In genomic region chr1:155610257-155610647, GRCh38 we compare ENCODE assay signal across 7 cellular contexts. TPM values are rescaled to one million over a fixed set of nuclear protein-coding genes. Genes with fewer than 3 reads are reported as not detected.
DNase-seq lines count a peak whose midpoint lies in the region; ATAC-seq, FAIRE-seq and TF ChIP-seq lines count a peak whose summit lies in the region.
"Not testable (repeated sequence)": the region's sequence is repeated elsewhere in the genome, so short reads cannot be mapped to it uniquely, and the experiment has no call there.

No MANE protein-coding gene starts in this region.

- H3K9me2 ChIP-seq in OCI-LY1 (ENCODE audit: low read depth, low read length): not testable (repeated sequence)

- TF ChIP-seq RAD21 in HepG2 (CRISPR knock-in tag; IDR thresholded peaks at IDR 0.05): not testable (repeated sequence)

- not testable (repeated sequence) for DNase-seq in GM12892 (ENCODE audit: insufficient read length); activated naive CD4-positive, alpha-beta T cell treated with anti-CD3 and anti-CD28 coated beads for 36 hours; epithelial cell of proximal tubule (ENCODE audit: low read depth); HepG2 (ENCODE audit: low spot score); prostate gland (ENCODE audit: low spot score)

- not testable (repeated sequence) for H3K9ac ChIP-seq in OCI-LY1 (ENCODE audit: low read length)
- peak overlapping the region; percentile 54; the same call in 1 of the 2 replicates for H3K9ac ChIP-seq in HepG2 (ENCODE audit: insufficient read depth, low read depth, low read length)

- H3K27ac ChIP-seq in OCI-LY1 (ENCODE audit: low read depth, low read length, poor library complexity, severe bottlenecking); HepG2 (ENCODE audit: extremely low read length, insufficient read depth, low read length); prostate gland: not testable (repeated sequence)

- not testable (repeated sequence) for H3K9me3 Mint-ChIP-seq in activated naive CD4-positive, alpha-beta T cell treated with anti-CD3 and anti-CD28 coated beads for 36 hours

- CTCF ChIA-PET in activated naive CD4-positive, alpha-beta T cell treated with anti-CD3 and anti-CD28 coated beads for 36 hours (lab: Charles Lee): interaction anchor here (1.0 kb wide), 2 partner anchors 10 to 360 kb away, joined by 3 to 4 read pairs; no protein-coding TSS in a partner anchor
- CTCF ChIA-PET in HepG2 (lab: Yijun Ruan, JAX; ENCODE audit: low intra/inter-chr PET ratio, low total read pairs): not testable (repeated sequence)

- WGBS in HepG2 (ENCODE audit: low lambda C conversion rate): no CpG with 5 or more reads among the region's 33 CpGs
- 0% methylated on average over 2 of the region's 33 CpGs for WGBS in prostate gland

- H3K36me3 ChIP-seq in OCI-LY1 (ENCODE audit: insufficient read depth, low read length): peaks cover 14% of the 10 kb centered on the region; the same call in 1 of the 2 replicates
- peaks cover 0 to 10% of the 10 kb centered on the region in 2 experiments; a peak in 2 of 5 replicates for H3K36me3 ChIP-seq in HepG2 (replicated peaks in 1 of 2; ENCODE audit: control insufficient read depth in 1 of 2, insufficient read depth in 2 of 2, low read length in 2 of 2)
- not testable (repeated sequence) for H3K36me3 ChIP-seq in prostate gland

- H3K36me3 Mint-ChIP-seq in activated naive CD4-positive, alpha-beta T cell treated with anti-CD3 and anti-CD28 coated beads for 36 hours (ENCODE audit: low read depth): peaks cover 12% of the 10 kb centered on the region

- not testable (repeated sequence) for H3K79me2 ChIP-seq in OCI-LY1 (ENCODE audit: insufficient read depth, low read length); HepG2 (ENCODE audit: insufficient read depth, low read length)

- ATAC-seq in HG02642 (IDR thresholded peaks at IDR 0.05; ENCODE audit: poor library complexity, unreplicated experiment) (peak; percentile 29), HepG2 (peak; percentile 63)

- H3K4me1 ChIP-seq in OCI-LY1 (ENCODE audit: insufficient read depth, low read length, severe bottlenecking); HepG2 (ENCODE audit: insufficient read depth, low read length); prostate gland (replicated peaks): not testable (repeated sequence)

- TF ChIP-seq EP300 in HepG2 (IDR thresholded peaks at IDR 0.05; ENCODE audit: low read depth in 2 of 2, low read length in 2 of 2); HepG2 (CRISPR knock-in tag; IDR thresholded peaks at IDR 0.05; ENCODE audit: borderline replicate concordance): not testable (repeated sequence)

- not testable (repeated sequence) for H3K27me3 Mint-ChIP-seq in activated naive CD4-positive, alpha-beta T cell treated with anti-CD3 and anti-CD28 coated beads for 36 hours (ENCODE audit: low read depth)

- in situ Hi-C loops in HepG2 (cut with HindIII; ENCODE audit: extremely low pct_ligation_motif_present, low pct_unique_long_range_greater_than_20kb): not testable (repeated sequence)

- BruUV-seq in HepG2 (replicated peaks; lab: Mats Ljungman, UMichigan): not testable (repeated sequence)

- not testable (repeated sequence) for H3K9me3 ChIP-seq in OCI-LY1 (ENCODE audit: low read length); HepG2 (ENCODE audit: low read length); prostate gland

- H3K27me3 ChIP-seq in OCI-LY1 (ENCODE audit: insufficient read depth, low read length); HepG2 (ENCODE audit: control insufficient read depth in 1 of 2, insufficient read depth in 2 of 2, low read length in 2 of 2); prostate gland (replicated peaks; ENCODE audit: insufficient read depth): not testable (repeated sequence)

- not testable (repeated sequence) for H2AFZ ChIP-seq in OCI-LY1 (ENCODE audit: low read length); HepG2 (ENCODE audit: low read length)

- H3F3A ChIP-seq in OCI-LY1 (ENCODE audit: insufficient read depth, low read length): not testable (repeated sequence)

- TF ChIP-seq POLR2A in GM12892 (IDR thresholded peaks at IDR 0.05; ENCODE audit: low read depth, low read length); HepG2 (IDR thresholded peaks at IDR 0.05; ENCODE audit: insufficient read depth in 1 of 2, low read depth in 2 of 2, low read length in 2 of 2); prostate gland (IDR thresholded peaks at IDR 0.05): not testable (repeated sequence)

- FAIRE-seq in GM12892 (lab: Jason Lieb, UNC) (peak; percentile 9), HepG2 (lab: Jason Lieb, UNC) (peak; percentile 30)

- intact Hi-C loops in activated naive CD4-positive, alpha-beta T cell treated with anti-CD3 and anti-CD28 coated beads for 36 hours (cut with micrococcal nuclease): loop anchor here (1.0 kb wide), 1 partner anchor 74 kb away; no protein-coding TSS in a partner anchor
- intact Hi-C loops in HepG2 (cut with micrococcal nuclease; ENCODE audit: unreplicated experiment); prostate gland (cut with DNase I): not testable (repeated sequence)

- peaks cover 14% of the 10 kb centered on the region for H3K4me1 Mint-ChIP-seq in activated naive CD4-positive, alpha-beta T cell treated with anti-CD3 and anti-CD28 coated beads for 36 hours (ENCODE audit: low read depth)

- H3K4me3 ChIP-seq in OCI-LY1 (ENCODE audit: low read depth, low read length, poor library complexity, severe bottlenecking) (peak overlapping the region; percentile 79), epithelial cell of proximal tubule (ENCODE audit: low read depth, low read length) (peak overlapping the region; percentile 79), HepG2 (replicated peaks in 1 of 3; ENCODE audit: insufficient read depth in 1 of 3, low read depth in 2 of 3, low read length in 3 of 3) (peak overlapping the region in 2 of 3 experiments; percentile 61; a peak in 4 of 6 replicates), prostate gland (peak overlapping the region; percentile 49 to 57)

- POLR2A ChIA-PET in HepG2 (lab: Yijun Ruan, JAX): not testable (repeated sequence)

- not testable (repeated sequence) for H4K20me1 ChIP-seq in OCI-LY1 (ENCODE audit: insufficient read depth, low read length); HepG2 (ENCODE audit: insufficient read depth, low read length)

- TF ChIP-seq CTCF in OCI-LY1 (IDR thresholded peaks at IDR 0.05; ENCODE audit: low read length); epithelial cell of proximal tubule (conservative IDR thresholded peaks at IDR 0.05; ENCODE audit: low read depth, low read length); HepG2 (CRISPR knock-in tag; IDR thresholded peaks at IDR 0.05); prostate gland (IDR thresholded peaks at IDR 0.05): not testable (repeated sequence)

- H3K4me3 Mint-ChIP-seq in activated naive CD4-positive, alpha-beta T cell treated with anti-CD3 and anti-CD28 coated beads for 36 hours: peak overlapping the region; percentile 58

- peak overlapping the region; percentile 89; the same call in 1 of the 2 replicates for H3K4me2 ChIP-seq in OCI-LY1 (ENCODE audit: low read length)
- 0 out of 2 replicates have a peak overlapping the region, but pooled peaks have one; percentile 12 for H3K4me2 ChIP-seq in HepG2 (ENCODE audit: low read depth, low read length)

- H3K27ac Mint-ChIP-seq in activated naive CD4-positive, alpha-beta T cell treated with anti-CD3 and anti-CD28 coated beads for 36 hours: not testable (repeated sequence)

RNA-seq across cellular contexts. Expression of gene MSTO1, which starts 0.2 kb away (rescaled TPM):
- 31.2 TPM for polyA plus RNA-seq in GM12892 (2012; ENCODE audit: missing spikeins)
- 10 to 100 TPM; 58.6 to 63.1 TPM for total RNA-seq in activated naive CD4-positive, alpha-beta T cell treated with anti-CD3 and anti-CD28 coated beads for 36 hours
- 12.7 and 24.4 TPM in 2 replicates for total RNA-seq in epithelial cell of proximal tubule
- total RNA-seq in HepG2 (2016; rRNA removed; fragmentation: Illumina TruSeq; extraction: Trizol): 12.1 and 25.3 TPM in 2 replicates
- total RNA-seq in HepG2 (2016; cell fraction: cytosol; rRNA removed; fragmentation: Illumina TruSeq; extraction: Trizol; ENCODE audit: low read depth): 10.5 and 12.0 TPM in 2 replicates
- total RNA-seq in HepG2 (2016; cell fraction: insoluble cytoplasmic fraction; rRNA removed; fragmentation: Illumina TruSeq; extraction: Trizol): 9.2 and 25.2 TPM in 2 replicates
- total RNA-seq in HepG2 (2016; cell fraction: membrane; rRNA removed; fragmentation: Illumina TruSeq; extraction: Trizol): 7.8 and 8.3 TPM in 2 replicates
- 34.8 and 45.0 TPM in 2 replicates for total RNA-seq in HepG2 (2016; cell fraction: nucleus; rRNA removed; fragmentation: Illumina TruSeq; extraction: Trizol)
- polyA plus RNA-seq in HepG2 (2011; rRNA removed): 19.1 and 25.5 TPM in 2 replicates
- 6.8 and 9.3 TPM in 2 replicates for polyA plus RNA-seq in HepG2 (2011; cell fraction: cytosol; rRNA removed)
- polyA plus RNA-seq in HepG2 (2011; cell fraction: nucleus; rRNA removed): 164 and 167 TPM in 2 replicates
- polyA plus RNA-seq in HepG2 (2012): 23.7 and 26.2 TPM in 2 replicates
- polyA plus RNA-seq in HepG2 (2016; cell fraction: cytosol; fragmentation: Illumina TruSeq; extraction: Trizol; ENCODE audit: low read depth): 3.7 and 3.9 TPM in 2 replicates
- 14.4 and 17.9 TPM in 2 replicates for polyA plus RNA-seq in HepG2 (2016; cell fraction: insoluble cytoplasmic fraction; fragmentation: Illumina TruSeq; extraction: Trizol; ENCODE audit: low read depth)
- polyA plus RNA-seq in HepG2 (2016; cell fraction: membrane; fragmentation: Illumina TruSeq; extraction: Trizol; ENCODE audit: low read depth): 7.6 and 7.8 TPM in 2 replicates
- 109 and 113 TPM in 2 replicates for polyA plus RNA-seq in HepG2 (2016; cell fraction: nucleus; fragmentation: Illumina TruSeq; extraction: Trizol; ENCODE audit: insufficient read depth, low read depth)
- polyA minus RNA-seq in HepG2 (2011; rRNA and poly(A)+ RNA removed; ENCODE audit: low replicate concordance): 49.0 and 66.8 TPM in 2 replicates
- polyA minus RNA-seq in HepG2 (2011; cell fraction: cytosol; rRNA and poly(A)+ RNA removed): 4.6 and 5.2 TPM in 2 replicates
- polyA minus RNA-seq in HepG2 (2011; cell fraction: nucleus; rRNA and poly(A)+ RNA removed): 90.0 and 98.8 TPM in 2 replicates
- total RNA-seq in prostate gland: 10 to 100 TPM; 13.7 to 17.7 TPM

RNA-seq across cellular contexts. Expression of gene ASH1L, which starts 47.6 kb away (rescaled TPM):
- 15.1 TPM for polyA plus RNA-seq in GM12892 (2012; ENCODE audit: missing spikeins)
- total RNA-seq in activated naive CD4-positive, alpha-beta T cell treated with anti-CD3 and anti-CD28 coated beads for 36 hours: 10 to 100 TPM; 27.4 to 27.5 TPM
- total RNA-seq in epithelial cell of proximal tubule (8.8 and 13.4 TPM in 2 replicates), HepG2 (2016; rRNA removed; fragmentation: Illumina TruSeq; extraction: Trizol) (15.3 and 16.5 TPM in 2 replicates), prostate gland (10 to 100 TPM; 53.1 to 66.2 TPM)
- total RNA-seq in HepG2 (2016; cell fraction: cytosol; rRNA removed; fragmentation: Illumina TruSeq; extraction: Trizol; ENCODE audit: low read depth): 19.6 and 20.3 TPM in 2 replicates
- 14.4 and 14.8 TPM in 2 replicates for total RNA-seq in HepG2 (2016; cell fraction: insoluble cytoplasmic fraction; rRNA removed; fragmentation: Illumina TruSeq; extraction: Trizol)
- total RNA-seq in HepG2 (2016; cell fraction: membrane; rRNA removed; fragmentation: Illumina TruSeq; extraction: Trizol): 9.8 and 10.0 TPM in 2 replicates
- total RNA-seq in HepG2 (2016; cell fraction: nucleus; rRNA removed; fragmentation: Illumina TruSeq; extraction: Trizol): 33.1 and 33.8 TPM in 2 replicates
- polyA plus RNA-seq in HepG2 (2011; rRNA removed): 9.2 and 10.2 TPM in 2 replicates
- polyA plus RNA-seq in HepG2 (2011; cell fraction: cytosol; rRNA removed): 6.4 and 7.0 TPM in 2 replicates
- polyA plus RNA-seq in HepG2 (2011; cell fraction: nucleus; rRNA removed): 25.8 and 26.9 TPM in 2 replicates
- polyA plus RNA-seq in HepG2 (2012): 9.5 and 10.7 TPM in 2 replicates
- polyA plus RNA-seq in HepG2 (2016; cell fraction: cytosol; fragmentation: Illumina TruSeq; extraction: Trizol; ENCODE audit: low read depth): 0.15 and 0.16 TPM in 2 replicates
- polyA plus RNA-seq in HepG2 (2016; cell fraction: insoluble cytoplasmic fraction; fragmentation: Illumina TruSeq; extraction: Trizol; ENCODE audit: low read depth): 4.2 and 5.1 TPM in 2 replicates
- polyA plus RNA-seq in HepG2 (2016; cell fraction: membrane; fragmentation: Illumina TruSeq; extraction: Trizol; ENCODE audit: low read depth): 0.31 and 0.43 TPM in 2 replicates
- polyA plus RNA-seq in HepG2 (2016; cell fraction: nucleus; fragmentation: Illumina TruSeq; extraction: Trizol; ENCODE audit: insufficient read depth, low read depth): 17.2 and 21.7 TPM in 2 replicates
- polyA minus RNA-seq in HepG2 (2011; rRNA and poly(A)+ RNA removed; ENCODE audit: low replicate concordance): 27.4 and 50.2 TPM in 2 replicates
- polyA minus RNA-seq in HepG2 (2011; cell fraction: cytosol; rRNA and poly(A)+ RNA removed): 12.0 and 13.7 TPM in 2 replicates
- polyA minus RNA-seq in HepG2 (2011; cell fraction: nucleus; rRNA and poly(A)+ RNA removed): 67.2 and 85.5 TPM in 2 replicates
